Comparison of ENCODE assay signal across 1 cellular context in the genomic region with DNA sequence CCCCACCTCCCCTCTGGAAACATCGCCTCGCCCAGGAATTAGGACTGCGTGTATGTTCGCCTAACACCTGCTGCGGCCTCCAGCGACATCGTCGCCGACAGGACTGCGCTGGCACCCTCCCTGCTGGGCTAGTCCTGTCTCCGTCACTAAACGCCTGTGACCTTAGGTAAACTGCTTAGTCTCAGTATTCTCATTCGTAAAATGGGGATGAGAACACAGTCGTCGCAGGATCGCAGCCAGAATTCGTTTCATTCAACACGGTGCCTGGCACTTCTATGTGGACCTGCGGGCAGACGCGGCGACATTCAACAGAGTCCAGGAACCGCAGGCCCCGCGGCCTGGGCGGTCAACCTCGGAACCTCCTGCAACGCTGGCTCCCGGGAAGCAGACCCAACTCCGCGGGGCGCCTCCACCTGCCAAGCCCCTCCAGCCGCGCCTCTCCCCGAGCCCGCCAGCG.
TF ChIP-seq lines count a peak whose summit lies in the region.

No MANE protein-coding gene starts in this region.

TF ChIP-seq in SK-N-SH, 30 proteins besides CTCF, POLR2A, EP300 and RAD21 (continued from another document):
- TF ChIP-seq, protein P1, sequence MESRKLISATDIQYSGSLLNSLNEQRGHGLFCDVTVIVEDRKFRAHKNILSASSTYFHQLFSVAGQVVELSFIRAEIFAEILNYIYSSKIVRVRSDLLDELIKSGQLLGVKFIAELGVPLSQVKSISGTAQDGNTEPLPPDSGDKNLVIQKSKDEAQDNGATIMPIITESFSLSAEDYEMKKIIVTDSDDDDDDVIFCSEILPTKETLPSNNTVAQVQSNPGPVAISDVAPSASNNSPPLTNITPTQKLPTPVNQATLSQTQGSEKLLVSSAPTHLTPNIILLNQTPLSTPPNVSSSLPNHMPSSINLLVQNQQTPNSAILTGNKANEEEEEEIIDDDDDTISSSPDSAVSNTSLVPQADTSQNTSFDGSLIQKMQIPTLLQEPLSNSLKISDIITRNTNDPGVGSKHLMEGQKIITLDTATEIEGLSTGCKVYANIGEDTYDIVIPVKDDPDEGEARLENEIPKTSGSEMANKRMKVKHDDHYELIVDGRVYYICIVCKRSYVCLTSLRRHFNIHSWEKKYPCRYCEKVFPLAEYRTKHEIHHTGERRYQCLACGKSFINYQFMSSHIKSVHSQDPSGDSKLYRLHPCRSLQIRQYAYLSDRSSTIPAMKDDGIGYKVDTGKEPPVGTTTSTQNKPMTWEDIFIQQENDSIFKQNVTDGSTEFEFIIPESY (IDR thresholded peaks at IDR 0.05; ENCODE audit: borderline replicate concordance, low read depth), result no peak
- no peak for TF ChIP-seq YY1 (IDR thresholded peaks at IDR 0.05; ENCODE audit: low read depth)
- TF ChIP-seq, protein P2, sequence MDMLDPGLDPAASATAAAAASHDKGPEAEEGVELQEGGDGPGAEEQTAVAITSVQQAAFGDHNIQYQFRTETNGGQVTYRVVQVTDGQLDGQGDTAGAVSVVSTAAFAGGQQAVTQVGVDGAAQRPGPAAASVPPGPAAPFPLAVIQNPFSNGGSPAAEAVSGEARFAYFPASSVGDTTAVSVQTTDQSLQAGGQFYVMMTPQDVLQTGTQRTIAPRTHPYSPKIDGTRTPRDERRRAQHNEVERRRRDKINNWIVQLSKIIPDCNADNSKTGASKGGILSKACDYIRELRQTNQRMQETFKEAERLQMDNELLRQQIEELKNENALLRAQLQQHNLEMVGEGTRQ (IDR thresholded peaks at IDR 0.05; ENCODE audit: borderline replicate concordance, low read depth, low read length), result no peak
- TF ChIP-seq RFX5 (IDR thresholded peaks at IDR 0.05; ENCODE audit: low read length), result no peak
- TF ChIP-seq RCOR1 (IDR thresholded peaks at IDR 0.05; ENCODE audit: low read length), result no peak
- TF ChIP-seq MAX (IDR thresholded peaks at IDR 0.05; ENCODE audit: low read depth), result no peak
- TF ChIP-seq EZH2phosphoT487 (IDR thresholded peaks at IDR 0.05; ENCODE audit: borderline replicate concordance, low read depth), result no peak
- no peak for TF ChIP-seq TEAD4 (IDR thresholded peaks at IDR 0.05; ENCODE audit: borderline replicate concordance, insufficient read depth)
- no peak for TF ChIP-seq SMC3 (IDR thresholded peaks at IDR 0.05; ENCODE audit: low read depth, low read length)
- TF ChIP-seq JUND (IDR thresholded peaks at IDR 0.05), result no peak
- TF ChIP-seq FOSL2 (IDR thresholded peaks at IDR 0.05; ENCODE audit: borderline replicate concordance, low read depth), result no peak
